ENCODE assay signal across 16 cellular contexts in genomic region chr11:17986711-17987220, GRCh38. TPM values are rescaled to one million over a fixed set of nuclear protein-coding genes. Genes with fewer than 3 reads are reported as not detected.
DNase-seq lines count a peak whose midpoint lies in the region; ATAC-seq, FAIRE-seq and TF ChIP-seq lines count a peak whose summit lies in the region.
"Had no signal": no experiment of that assay in that cellular context is flagged by ENCODE, and none has a peak within 500 bp of the region (broad histone marks: within the 10 kb centered on the region; RNA-seq: fewer than 3 reads in every experiment).

No MANE protein-coding gene starts in this region.

- no peaks in the 10 kb centered on the region for H3K79me2 ChIP-seq in DND-41 (ENCODE audit: insufficient read depth, low read length)

- no peak overlapping the region for H3K4me3 ChIP-seq in DND-41 (ENCODE audit: low read depth in 1 of 2, low read length in 2 of 2)
- H3K4me3 ChIP-seq in RWPE2 (ENCODE audit: severe bottlenecking) = no peak overlapping the region
- no peak overlapping the region for H3K4me3 ChIP-seq in fibroblast of pulmonary artery (replicated peaks; ENCODE audit: low read depth, low read length)
- no peak overlapping the region for H3K4me3 ChIP-seq in gastrocnemius medialis
- H3K4me3 ChIP-seq: BLaER1 treated with 17β-estradiol and CSF1 and Interleukin-3, amounts not matched to agents 10 nM and 100 nM; lung had no signal

- no peak for FAIRE-seq in D721Med (lab: Jason Lieb, UNC)
- FAIRE-seq in RCC 7860 (lab: Jason Lieb, UNC) = no peak
- FAIRE-seq: G401.6 had no signal

- H3K27me3 ChIP-seq in DND-41 (ENCODE audit: insufficient read depth, low read length, poor library complexity) (no peaks in the 10 kb centered on the region), RWPE2 (ENCODE audit: insufficient read depth, poor library complexity, severe bottlenecking) (no peaks in the 10 kb centered on the region), gastrocnemius medialis (no peaks in the 10 kb centered on the region)
- H3K27me3 ChIP-seq: BLaER1 treated with 17β-estradiol and CSF1 and Interleukin-3, amounts not matched to agents 10 nM and 100 nM had no signal

- H3K27ac ChIP-seq in DND-41 (ENCODE audit: low read length) (no peak overlapping the region), RWPE2 (ENCODE audit: poor library complexity, severe bottlenecking) (no peak overlapping the region), gastrocnemius medialis (peak overlapping the region in 3 of 4 donors; percentile 71 to 78 (median 73))
- H3K27ac ChIP-seq: BLaER1 treated with 17β-estradiol and CSF1 and Interleukin-3, amounts not matched to agents 10 nM and 100 nM had no signal

- no peaks in the 10 kb centered on the region for H3K4me1 ChIP-seq in DND-41 (ENCODE audit: insufficient read depth, low read length)
- H3K4me1 ChIP-seq in RWPE2 (ENCODE audit: insufficient read depth, poor library complexity, severe bottlenecking) = peaks cover 6% of the 10 kb centered on the region
- peaks cover 20 to 32% of the 10 kb centered on the region in 2 donors for H3K4me1 ChIP-seq in gastrocnemius medialis

- no peaks in the 10 kb centered on the region for H3K9me3 ChIP-seq in DND-41 (ENCODE audit: insufficient read depth, low read length, severe bottlenecking)
- H3K9me3 ChIP-seq in RWPE2 (ENCODE audit: severe bottlenecking) = no peaks in the 10 kb centered on the region
- no peaks in the 10 kb centered on the region for H3K9me3 ChIP-seq in gastrocnemius medialis
- H3K9me3 ChIP-seq: BLaER1 treated with 17β-estradiol and CSF1 and Interleukin-3, amounts not matched to agents 10 nM and 100 nM had no signal

- DNase-seq in DND-41 = no peak
- no peak for DNase-seq in RWPE2 (ENCODE audit: low spot score)
- DNase-seq in fibroblast of pulmonary artery (ENCODE audit: low read depth) = peak; percentile 7
- DNase-seq in gastrocnemius medialis = no peak
- no peak for DNase-seq in D721Med (ENCODE audit: insufficient read length, low spot score)
- no peak for DNase-seq in hepatic stellate cell (ENCODE audit: low spot score)
- DNase-seq in occipital lobe (lab: John Stamatoyannopoulos, UW) = no peak
- DNase-seq in RCC 7860 (ENCODE audit: low spot score) = no peak
- DNase-seq: activated T-cell treated with anti-CD3 and anti-CD28 coated beads, Interleukin-2, amount 50 U/mL, for 24 hours; NCI-H446 treated with DMSO at 0.1 percent for 48 hours; stimulated activated CD4-positive, alpha-beta T cell treated with anti-CD3 and anti-CD28 coated beads, Interleukin-15, amount 100 ng/mL, for 24 hours; stimulated activated CD8-positive, alpha-beta memory T cell treated with anti-CD3 and anti-CD28 coated beads, Interleukin-4, amount 100 ng/mL, for 48 hours had no signal

- H3K9ac ChIP-seq in DND-41 (ENCODE audit: low read depth, low read length) = no peak overlapping the region
- H3K9ac ChIP-seq: BLaER1 treated with 17β-estradiol and CSF1 and Interleukin-3, amounts not matched to agents 10 nM and 100 nM had no signal

- in situ Hi-C loops in gastrocnemius medialis (cut with MboI; ENCODE audit: low sequenced_read_pairs in 4 of 4) = loop anchor here in 3 of 4 donors (10.0 kb wide), 2 partner anchors 252 to 392 kb away; partner anchors contain the start of gene KCNC1 (in 1 of the 3)

- H4K20me1 ChIP-seq in DND-41 (ENCODE audit: insufficient read depth, low read length) = no peaks in the 10 kb centered on the region

- TF ChIP-seq POLR2A in gastrocnemius medialis (IDR thresholded peaks at IDR 0.05) = no peak

- peak; percentile 15 for TF ChIP-seq CTCF in DND-41 (IDR thresholded peaks at IDR 0.05; ENCODE audit: borderline replicate concordance, extremely low read depth, low read length, poor library complexity, severe bottlenecking)
- TF ChIP-seq CTCF in RWPE2 (IDR thresholded peaks at IDR 0.05; ENCODE audit: poor library complexity, severe bottlenecking) = no peak
- peak; percentile 37 for TF ChIP-seq CTCF in fibroblast of pulmonary artery (IDR thresholded peaks at IDR 0.05; ENCODE audit: low read length, missing control alignments)
- TF ChIP-seq CTCF in gastrocnemius medialis (IDR thresholded peaks at IDR 0.05 in 4 of 5, conservative IDR thresholded peaks at IDR 0.05 in 1 of 5) = peak in 2 of 5 experiments; percentile 9 to 10
- TF ChIP-seq CTCF in D721Med (IDR thresholded peaks at IDR 0.05; ENCODE audit: insufficient read depth, missing control alignments) = no peak

- no peak for ATAC-seq in DND-41 (ENCODE audit: insufficient read depth, low read depth)
- ATAC-seq in RWPE2 (ENCODE audit: low read depth) = peak; percentile 7; the same call in 1 of the 3 replicates
- no peak for ATAC-seq in gastrocnemius medialis
- ATAC-seq: Panc1 had no signal

- H3K4me2 ChIP-seq in DND-41 (ENCODE audit: insufficient read depth, low read length) = no peak overlapping the region
- H3K4me2 ChIP-seq: BLaER1 treated with 17β-estradiol and CSF1 and Interleukin-3, amounts not matched to agents 10 nM and 100 nM had no signal

- no peak overlapping the region for H2AFZ ChIP-seq in DND-41 (ENCODE audit: low read depth, low read length)

- peaks cover 54% of the 10 kb centered on the region for H3K36me3 ChIP-seq in DND-41 (ENCODE audit: insufficient read depth, low read length)
- peaks cover 38% of the 10 kb centered on the region for H3K36me3 ChIP-seq in RWPE2 (ENCODE audit: low read depth)
- no peaks in the 10 kb centered on the region for H3K36me3 ChIP-seq in gastrocnemius medialis

- intact Hi-C loops in gastrocnemius medialis (cut with DNase I; ENCODE audit: low total_unique reads) = no loop called here

RNA-seq across cellular contexts. Expression of gene SERGEF, which starts 26.1 kb away (rescaled TPM):
- total RNA-seq in gastrocnemius medialis (10 to 100 TPM; 11.8 to 34.7 (median 24.5) TPM), occipital lobe (45.5 TPM)

RNA-seq across cellular contexts. Expression of gene TPH1, which starts 59.3 kb away (rescaled TPM):
- total RNA-seq in gastrocnemius medialis (under 1 TPM; 0.07 to 0.51 (median 0.10) TPM), occipital lobe (0.47 TPM)

Comparison
In these comparisons a context has a peak if more than half of its experiments do, and no peak if none do; other contexts are left out.
1. H3K27ac ChIP-seq: peak in gastrocnemius medialis (3 of 4); none in DND-41 (single experiment) and RWPE2 (single experiment).
2. CTCF ChIP-seq: peak in DND-41 (single experiment) and fibroblast of pulmonary artery (single experiment); none in RWPE2 (single experiment) and D721Med (single experiment).